ENCODE assay signal across 1 cellular context in the genomic region with DNA sequence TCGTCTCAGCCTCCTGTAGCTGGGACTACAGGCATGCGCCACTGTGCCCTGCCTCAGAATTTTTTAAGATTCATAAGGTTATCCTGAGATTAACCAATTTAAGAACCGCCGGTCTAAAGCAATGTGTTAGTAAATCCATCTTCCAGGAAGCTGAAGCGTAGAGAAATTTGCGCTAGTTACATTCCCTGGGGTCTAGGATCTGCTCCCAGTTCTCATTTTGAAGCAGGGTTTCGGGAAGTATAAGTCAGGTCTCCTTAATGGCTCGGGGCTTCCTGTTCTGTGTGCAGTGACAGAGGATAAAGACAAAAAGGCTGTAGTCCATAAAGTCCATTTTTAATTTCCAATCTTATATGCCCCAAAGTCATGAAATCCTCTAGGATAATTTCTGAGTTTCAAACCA.
TF ChIP-seq lines count a peak whose summit lies in the region.

No MANE protein-coding gene starts in this region.

TF ChIP-seq in SK-N-SH treated with all-trans-retinoic acid at 6 μM for 48 hours, 23 proteins besides CTCF, POLR2A, EP300 and RAD21:
- TF ChIP-seq TSHZ2 (CRISPR knock-in tag; IDR thresholded peaks at IDR 0.05) (no peak), TOX (CRISPR knock-in tag; IDR thresholded peaks at IDR 0.05; ENCODE audit: borderline replicate concordance) (no peak), ISL1 (CRISPR knock-in tag; IDR thresholded peaks at IDR 0.05) (no peak), ZFP30 (CRISPR knock-in tag; IDR thresholded peaks at IDR 0.05) (no peak), PPARA (CRISPR knock-in tag; IDR thresholded peaks at IDR 0.05; ENCODE audit: borderline replicate concordance) (no peak), ZNF8 (CRISPR knock-in tag; IDR thresholded peaks at IDR 0.05) (no peak), GLIS3 (CRISPR knock-in tag; IDR thresholded peaks at IDR 0.05) (no peak), RARB (CRISPR knock-in tag; IDR thresholded peaks at IDR 0.05) (no peak), TCF4 (CRISPR knock-in tag; IDR thresholded peaks at IDR 0.05; ENCODE audit: borderline replicate concordance) (no peak), ZC3H10 (CRISPR knock-in tag; IDR thresholded peaks at IDR 0.05) (no peak), ZFP3 (CRISPR knock-in tag; IDR thresholded peaks at IDR 0.05) (no peak), SNAI2 (CRISPR knock-in tag; IDR thresholded peaks at IDR 0.05) (no peak), CSRNP3 (CRISPR knock-in tag; IDR thresholded peaks at IDR 0.05) (no peak), POU6F1 (CRISPR knock-in tag; IDR thresholded peaks at IDR 0.05; ENCODE audit: borderline replicate concordance, low read depth) (no peak), CSDC2 (CRISPR knock-in tag; IDR thresholded peaks at IDR 0.05) (no peak), ZNF565 (CRISPR knock-in tag; conservative IDR thresholded peaks at IDR 0.05; ENCODE audit: low read depth) (no peak)
